In genomic region chr7:121297843-121298242, GRCh38 we compare ENCODE assay signal across 25 cellular contexts. TPM values are rescaled to one million over a fixed set of nuclear protein-coding genes. Genes with fewer than 3 reads are reported as not detected.
"Had no signal": no experiment of that assay in that cellular context is flagged by ENCODE, and none has a peak within 500 bp of the region (broad histone marks: within the 10 kb centered on the region; RNA-seq: fewer than 3 reads in every experiment).

No MANE protein-coding gene starts in this region.

- DNase-seq: activated CD4-positive, alpha-beta memory T cell treated with anti-CD3 and anti-CD28 coated beads, Interleukin-2, amount 10 ng/mL, durations not matched to agents 7 days and 5 days; activated CD4-positive, alpha-beta T cell treated with anti-CD3 and anti-CD28 coated beads, Interleukin-2, amount 10 ng/mL, durations not matched to agents 24 days and 14 days; activated effector memory CD4-positive, alpha-beta T cell treated with Interleukin-2 at 50 U/mL for 16 hours; activated naive CD4-positive, alpha-beta T cell treated with anti-CD3 and anti-CD28 coated beads for 36 hours; activated naive CD8-positive, alpha-beta T cell treated with anti-CD3 and anti-CD28 coated beads, Interleukin-2, amount 10 ng/mL, durations not matched to agents 7 days and 5 days; activated T-cell treated with anti-CD3 and anti-CD28 coated beads, Interleukin-2, amount 50 U/mL, for 72 hours; amygdala; effector CD8-positive, alpha-beta T cell; foreskin fibroblast; glutamatergic neuron; immature natural killer cell; kidney glomerular epithelial cell; left lung; naive thymus-derived CD8-positive, alpha-beta T cell; pancreas; right cardiac atrium; stimulated activated CD4-positive, alpha-beta T cell treated with anti-CD3 and anti-CD28 coated beads, Interleukin-4, amount 100 ng/mL, for 24 hours; stimulated activated naive CD4-positive, alpha-beta T cell treated with Interleukin-2 at 50 U/mL for 16 hours; T-helper 9 cell had no signal

- H3K27ac ChIP-seq: hepatocyte, left lung, pancreas, thoracic aorta, vagina had no signal

- H3K27me3 ChIP-seq: hepatocyte, left lung, pancreas, vagina had no signal

- H3K9me3 ChIP-seq: left lung, pancreas, thoracic aorta, vagina had no signal

- H3K4me3 ChIP-seq: hepatocyte, left lung, pancreas, thoracic aorta, vagina had no signal

- H2AFZ ChIP-seq: hepatocyte had no signal

- H3K36me3 ChIP-seq: left lung, pancreas, vagina had no signal

- H3K4me1 ChIP-seq: left lung, pancreas had no signal

- FAIRE-seq: pancreas had no signal

- H3K4me2 ChIP-seq: hepatocyte had no signal

- ATAC-seq: activated CD4-positive, CD25-positive, alpha-beta regulatory T cell treated with anti-CD3 and anti-CD28 coated beads, Interleukin-2, amount 50 U/mL, for 24 hours; activated T-cell treated with anti-CD3 and anti-CD28 coated beads, Interleukin-2, amount 50 U/mL, for 72 hours; left lung; naive thymus-derived CD8-positive, alpha-beta T cell; pancreas; right cardiac atrium had no signal

- H3K79me2 ChIP-seq: hepatocyte had no signal

RNA-seq across cellular contexts. Expression of gene WNT16, which starts 31.0 kb away (rescaled TPM):
- total RNA-seq: activated CD4-positive, alpha-beta memory T cell treated with anti-CD3 and anti-CD28 coated beads, Interleukin-2, amount 10 ng/mL, durations not matched to agents 7 days and 5 days; activated CD4-positive, alpha-beta T cell treated with anti-CD3 and anti-CD28 coated beads, Interleukin-2, amount 10 ng/mL, durations not matched to agents 24 days and 14 days; activated naive CD4-positive, alpha-beta T cell treated with anti-CD3 and anti-CD28 coated beads for 36 hours; activated naive CD8-positive, alpha-beta T cell treated with anti-CD3 and anti-CD28 coated beads, Interleukin-2, amount 10 ng/mL, durations not matched to agents 7 days and 5 days; activated T-cell treated with anti-CD3 and anti-CD28 coated beads, Interleukin-2, amount 50 U/mL, for 72 hours; left lung; lung microvascular endothelial cell; pulmonary artery endothelial cell; right cardiac atrium; thoracic aorta had no signal
- polyA plus RNA-seq: immature natural killer cell; naive thymus-derived CD8-positive, alpha-beta T cell; right cardiac atrium had no signal
